1 cellular context compared by ENCODE assay signal in the genomic region with DNA sequence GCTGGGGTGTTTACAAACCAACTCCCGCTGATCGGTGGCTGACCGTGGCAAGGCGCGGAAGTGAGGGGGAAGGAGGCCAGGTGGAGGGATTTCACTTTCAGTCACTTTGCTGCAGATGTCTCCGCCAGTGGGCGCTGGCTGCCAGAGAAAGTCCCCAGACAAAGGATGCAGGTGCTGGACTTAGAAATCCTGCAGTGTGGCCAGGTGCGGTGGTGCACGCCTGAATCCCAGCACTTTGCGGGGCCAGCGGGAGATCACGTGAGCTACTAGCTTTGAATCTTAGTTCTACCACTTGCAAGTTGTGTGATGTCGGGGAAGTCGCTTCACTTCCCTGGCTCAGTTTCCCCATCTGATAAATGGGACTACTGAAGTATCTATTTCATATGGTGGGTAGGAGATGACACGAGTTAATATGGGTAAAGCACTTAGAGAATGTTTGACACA.
TF ChIP-seq lines count a peak whose summit lies in the region.

No MANE protein-coding gene starts in this region.

TF ChIP-seq in HepG2, 621 proteins besides CTCF, POLR2A, EP300 and RAD21 (continued from another document and continues in another):
- TF ChIP-seq, protein P1, sequence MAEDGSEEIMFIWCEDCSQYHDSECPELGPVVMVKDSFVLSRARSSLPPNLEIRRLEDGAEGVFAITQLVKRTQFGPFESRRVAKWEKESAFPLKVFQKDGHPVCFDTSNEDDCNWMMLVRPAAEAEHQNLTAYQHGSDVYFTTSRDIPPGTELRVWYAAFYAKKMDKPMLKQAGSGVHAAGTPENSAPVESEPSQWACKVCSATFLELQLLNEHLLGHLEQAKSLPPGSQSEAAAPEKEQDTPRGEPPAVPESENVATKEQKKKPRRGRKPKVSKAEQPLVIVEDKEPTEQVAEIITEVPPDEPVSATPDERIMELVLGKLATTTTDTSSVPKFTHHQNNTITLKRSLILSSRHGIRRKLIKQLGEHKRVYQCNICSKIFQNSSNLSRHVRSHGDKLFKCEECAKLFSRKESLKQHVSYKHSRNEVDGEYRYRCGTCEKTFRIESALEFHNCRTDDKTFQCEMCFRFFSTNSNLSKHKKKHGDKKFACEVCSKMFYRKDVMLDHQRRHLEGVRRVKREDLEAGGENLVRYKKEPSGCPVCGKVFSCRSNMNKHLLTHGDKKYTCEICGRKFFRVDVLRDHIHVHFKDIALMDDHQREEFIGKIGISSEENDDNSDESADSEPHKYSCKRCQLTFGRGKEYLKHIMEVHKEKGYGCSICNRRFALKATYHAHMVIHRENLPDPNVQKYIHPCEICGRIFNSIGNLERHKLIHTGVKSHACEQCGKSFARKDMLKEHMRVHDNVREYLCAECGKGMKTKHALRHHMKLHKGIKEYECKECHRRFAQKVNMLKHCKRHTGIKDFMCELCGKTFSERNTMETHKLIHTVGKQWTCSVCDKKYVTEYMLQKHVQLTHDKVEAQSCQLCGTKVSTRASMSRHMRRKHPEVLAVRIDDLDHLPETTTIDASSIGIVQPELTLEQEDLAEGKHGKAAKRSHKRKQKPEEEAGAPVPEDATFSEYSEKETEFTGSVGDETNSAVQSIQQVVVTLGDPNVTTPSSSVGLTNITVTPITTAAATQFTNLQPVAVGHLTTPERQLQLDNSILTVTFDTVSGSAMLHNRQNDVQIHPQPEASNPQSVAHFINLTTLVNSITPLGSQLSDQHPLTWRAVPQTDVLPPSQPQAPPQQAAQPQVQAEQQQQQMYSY (CRISPR knock-in tag; IDR thresholded peaks at IDR 0.05), result no peak
- TF ChIP-seq ZNF703 (CRISPR knock-in tag; IDR thresholded peaks at IDR 0.05; ENCODE audit: borderline replicate concordance), result no peak
- no peak for TF ChIP-seq ZNF484 (CRISPR knock-in tag; IDR thresholded peaks at IDR 0.05; ENCODE audit: borderline replicate concordance, low read depth)
- TF ChIP-seq SRY (CRISPR knock-in tag; IDR thresholded peaks at IDR 0.05), result no peak
- no peak for TF ChIP-seq ZNF564 (CRISPR knock-in tag; IDR thresholded peaks at IDR 0.05)
- no peak for TF ChIP-seq SMARCE1 (IDR thresholded peaks at IDR 0.05; ENCODE audit: borderline replicate concordance)
- no peak for TF ChIP-seq TBX2 (CRISPR knock-in tag; IDR thresholded peaks at IDR 0.05; ENCODE audit: borderline replicate concordance)
- TF ChIP-seq, protein P2, sequence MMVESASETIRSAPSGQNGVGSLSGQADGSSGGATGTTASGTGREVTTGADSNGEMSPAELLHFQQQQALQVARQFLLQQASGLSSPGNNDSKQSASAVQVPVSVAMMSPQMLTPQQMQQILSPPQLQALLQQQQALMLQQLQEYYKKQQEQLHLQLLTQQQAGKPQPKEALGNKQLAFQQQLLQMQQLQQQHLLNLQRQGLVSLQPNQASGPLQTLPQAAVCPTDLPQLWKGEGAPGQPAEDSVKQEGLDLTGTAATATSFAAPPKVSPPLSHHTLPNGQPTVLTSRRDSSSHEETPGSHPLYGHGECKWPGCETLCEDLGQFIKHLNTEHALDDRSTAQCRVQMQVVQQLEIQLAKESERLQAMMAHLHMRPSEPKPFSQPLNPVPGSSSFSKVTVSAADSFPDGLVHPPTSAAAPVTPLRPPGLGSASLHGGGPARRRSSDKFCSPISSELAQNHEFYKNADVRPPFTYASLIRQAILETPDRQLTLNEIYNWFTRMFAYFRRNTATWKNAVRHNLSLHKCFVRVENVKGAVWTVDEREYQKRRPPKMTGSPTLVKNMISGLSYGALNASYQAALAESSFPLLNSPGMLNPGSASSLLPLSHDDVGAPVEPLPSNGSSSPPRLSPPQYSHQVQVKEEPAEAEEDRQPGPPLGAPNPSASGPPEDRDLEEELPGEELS (CRISPR knock-in tag; IDR thresholded peaks at IDR 0.05), result no peak; the same call in none of the 2 replicates
- no peak for TF ChIP-seq ZBTB20 (CRISPR knock-in tag; IDR thresholded peaks at IDR 0.05; ENCODE audit: borderline replicate concordance, low read depth)
- TF ChIP-seq, protein P3, sequence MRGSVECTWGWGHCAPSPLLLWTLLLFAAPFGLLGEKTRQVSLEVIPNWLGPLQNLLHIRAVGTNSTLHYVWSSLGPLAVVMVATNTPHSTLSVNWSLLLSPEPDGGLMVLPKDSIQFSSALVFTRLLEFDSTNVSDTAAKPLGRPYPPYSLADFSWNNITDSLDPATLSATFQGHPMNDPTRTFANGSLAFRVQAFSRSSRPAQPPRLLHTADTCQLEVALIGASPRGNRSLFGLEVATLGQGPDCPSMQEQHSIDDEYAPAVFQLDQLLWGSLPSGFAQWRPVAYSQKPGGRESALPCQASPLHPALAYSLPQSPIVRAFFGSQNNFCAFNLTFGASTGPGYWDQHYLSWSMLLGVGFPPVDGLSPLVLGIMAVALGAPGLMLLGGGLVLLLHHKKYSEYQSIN (CRISPR knock-in tag; IDR thresholded peaks at IDR 0.05; ENCODE audit: borderline replicate concordance), result no peak
- TF ChIP-seq MAFK (conservative IDR thresholded peaks at IDR 0.05 in 1 of 2, IDR thresholded peaks at IDR 0.05 in 1 of 2; ENCODE audit: low read length in 2 of 2), result no peak
- peak; percentile 56 for TF ChIP-seq KAT8 (CRISPR knock-in tag; IDR thresholded peaks at IDR 0.05)
- TF ChIP-seq, protein P4, sequence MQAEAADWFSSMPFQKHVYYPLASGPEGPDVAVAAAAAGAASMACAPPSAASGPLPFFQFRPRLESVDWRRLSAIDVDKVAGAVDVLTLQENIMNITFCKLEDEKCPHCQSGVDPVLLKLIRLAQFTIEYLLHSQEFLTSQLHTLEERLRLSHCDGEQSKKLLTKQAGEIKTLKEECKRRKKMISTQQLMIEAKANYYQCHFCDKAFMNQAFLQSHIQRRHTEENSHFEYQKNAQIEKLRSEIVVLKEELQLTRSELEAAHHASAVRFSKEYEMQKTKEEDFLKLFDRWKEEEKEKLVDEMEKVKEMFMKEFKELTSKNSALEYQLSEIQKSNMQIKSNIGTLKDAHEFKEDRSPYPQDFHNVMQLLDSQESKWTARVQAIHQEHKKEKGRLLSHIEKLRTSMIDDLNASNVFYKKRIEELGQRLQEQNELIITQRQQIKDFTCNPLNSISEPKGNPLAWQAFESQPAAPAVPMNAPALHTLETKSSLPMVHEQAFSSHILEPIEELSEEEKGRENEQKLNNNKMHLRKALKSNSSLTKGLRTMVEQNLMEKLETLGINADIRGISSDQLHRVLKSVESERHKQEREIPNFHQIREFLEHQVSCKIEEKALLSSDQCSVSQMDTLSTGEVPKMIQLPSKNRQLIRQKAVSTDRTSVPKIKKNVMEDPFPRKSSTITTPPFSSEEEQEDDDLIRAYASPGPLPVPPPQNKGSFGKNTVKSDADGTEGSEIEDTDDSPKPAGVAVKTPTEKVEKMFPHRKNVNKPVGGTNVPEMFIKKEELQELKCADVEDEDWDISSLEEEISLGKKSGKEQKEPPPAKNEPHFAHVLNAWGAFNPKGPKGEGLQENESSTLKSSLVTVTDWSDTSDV (CRISPR knock-in tag; IDR thresholded peaks at IDR 0.05), result no peak
- TF ChIP-seq MLLT10 (CRISPR knock-in tag; IDR thresholded peaks at IDR 0.05), result no peak
- no peak for TF ChIP-seq ZNF326 (CRISPR knock-in tag; IDR thresholded peaks at IDR 0.05; ENCODE audit: borderline replicate concordance)
- TF ChIP-seq ZNF589 (CRISPR knock-in tag; conservative IDR thresholded peaks at IDR 0.05), result no peak
- TF ChIP-seq KDM2A (CRISPR knock-in tag; IDR thresholded peaks at IDR 0.05; ENCODE audit: borderline replicate concordance, low read depth), result peak; percentile 56; the same call in 1 of the 2 replicates
- TF ChIP-seq, protein P5, sequence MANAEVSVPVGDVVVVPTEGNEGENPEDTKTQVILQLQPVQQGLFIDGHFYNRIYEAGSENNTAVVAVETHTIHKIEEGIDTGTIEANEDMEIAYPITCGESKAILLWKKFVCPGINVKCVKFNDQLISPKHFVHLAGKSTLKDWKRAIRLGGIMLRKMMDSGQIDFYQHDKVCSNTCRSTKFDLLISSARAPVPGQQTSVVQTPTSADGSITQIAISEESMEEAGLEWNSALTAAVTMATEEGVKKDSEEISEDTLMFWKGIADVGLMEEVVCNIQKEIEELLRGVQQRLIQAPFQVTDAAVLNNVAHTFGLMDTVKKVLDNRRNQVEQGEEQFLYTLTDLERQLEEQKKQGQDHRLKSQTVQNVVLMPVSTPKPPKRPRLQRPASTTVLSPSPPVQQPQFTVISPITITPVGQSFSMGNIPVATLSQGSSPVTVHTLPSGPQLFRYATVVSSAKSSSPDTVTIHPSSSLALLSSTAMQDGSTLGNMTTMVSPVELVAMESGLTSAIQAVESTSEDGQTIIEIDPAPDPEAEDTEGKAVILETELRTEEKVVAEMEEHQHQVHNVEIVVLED (CRISPR knock-in tag; IDR thresholded peaks at IDR 0.05; ENCODE audit: borderline replicate concordance), result no peak
- no peak for TF ChIP-seq NCOA2 (CRISPR knock-in tag; IDR thresholded peaks at IDR 0.05)
- TF ChIP-seq, protein P6, sequence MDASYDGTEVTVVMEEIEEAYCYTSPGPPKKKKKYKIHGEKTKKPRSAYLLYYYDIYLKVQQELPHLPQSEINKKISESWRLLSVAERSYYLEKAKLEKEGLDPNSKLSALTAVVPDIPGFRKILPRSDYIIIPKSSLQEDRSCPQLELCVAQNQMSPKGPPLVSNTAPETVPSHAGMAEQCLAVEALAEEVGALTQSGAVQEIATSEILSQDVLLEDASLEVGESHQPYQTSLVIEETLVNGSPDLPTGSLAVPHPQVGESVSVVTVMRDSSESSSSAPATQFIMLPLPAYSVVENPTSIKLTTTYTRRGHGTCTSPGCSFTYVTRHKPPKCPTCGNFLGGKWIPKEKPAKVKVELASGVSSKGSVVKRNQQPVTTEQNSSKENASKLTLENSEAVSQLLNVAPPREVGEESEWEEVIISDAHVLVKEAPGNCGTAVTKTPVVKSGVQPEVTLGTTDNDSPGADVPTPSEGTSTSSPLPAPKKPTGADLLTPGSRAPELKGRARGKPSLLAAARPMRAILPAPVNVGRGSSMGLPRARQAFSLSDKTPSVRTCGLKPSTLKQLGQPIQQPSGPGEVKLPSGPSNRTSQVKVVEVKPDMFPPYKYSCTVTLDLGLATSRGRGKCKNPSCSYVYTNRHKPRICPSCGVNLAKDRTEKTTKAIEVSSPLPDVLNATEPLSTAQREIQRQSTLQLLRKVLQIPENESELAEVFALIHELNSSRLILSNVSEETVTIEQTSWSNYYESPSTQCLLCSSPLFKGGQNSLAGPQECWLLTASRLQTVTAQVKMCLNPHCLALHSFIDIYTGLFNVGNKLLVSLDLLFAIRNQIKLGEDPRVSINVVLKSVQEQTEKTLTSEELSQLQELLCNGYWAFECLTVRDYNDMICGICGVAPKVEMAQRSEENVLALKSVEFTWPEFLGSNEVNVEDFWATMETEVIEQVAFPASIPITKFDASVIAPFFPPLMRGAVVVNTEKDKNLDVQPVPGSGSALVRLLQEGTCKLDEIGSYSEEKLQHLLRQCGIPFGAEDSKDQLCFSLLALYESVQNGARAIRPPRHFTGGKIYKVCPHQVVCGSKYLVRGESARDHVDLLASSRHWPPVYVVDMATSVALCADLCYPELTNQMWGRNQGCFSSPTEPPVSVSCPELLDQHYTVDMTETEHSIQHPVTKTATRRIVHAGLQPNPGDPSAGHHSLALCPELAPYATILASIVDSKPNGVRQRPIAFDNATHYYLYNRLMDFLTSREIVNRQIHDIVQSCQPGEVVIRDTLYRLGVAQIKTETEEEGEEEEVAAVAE (CRISPR knock-in tag; IDR thresholded peaks at IDR 0.05; ENCODE audit: borderline replicate concordance), result no peak
- no peak for TF ChIP-seq HES4 (CRISPR knock-in tag; IDR thresholded peaks at IDR 0.05; ENCODE audit: borderline replicate concordance)
- no peak for TF ChIP-seq PAF1 (CRISPR knock-in tag; IDR thresholded peaks at IDR 0.05)
- TF ChIP-seq, protein P7, sequence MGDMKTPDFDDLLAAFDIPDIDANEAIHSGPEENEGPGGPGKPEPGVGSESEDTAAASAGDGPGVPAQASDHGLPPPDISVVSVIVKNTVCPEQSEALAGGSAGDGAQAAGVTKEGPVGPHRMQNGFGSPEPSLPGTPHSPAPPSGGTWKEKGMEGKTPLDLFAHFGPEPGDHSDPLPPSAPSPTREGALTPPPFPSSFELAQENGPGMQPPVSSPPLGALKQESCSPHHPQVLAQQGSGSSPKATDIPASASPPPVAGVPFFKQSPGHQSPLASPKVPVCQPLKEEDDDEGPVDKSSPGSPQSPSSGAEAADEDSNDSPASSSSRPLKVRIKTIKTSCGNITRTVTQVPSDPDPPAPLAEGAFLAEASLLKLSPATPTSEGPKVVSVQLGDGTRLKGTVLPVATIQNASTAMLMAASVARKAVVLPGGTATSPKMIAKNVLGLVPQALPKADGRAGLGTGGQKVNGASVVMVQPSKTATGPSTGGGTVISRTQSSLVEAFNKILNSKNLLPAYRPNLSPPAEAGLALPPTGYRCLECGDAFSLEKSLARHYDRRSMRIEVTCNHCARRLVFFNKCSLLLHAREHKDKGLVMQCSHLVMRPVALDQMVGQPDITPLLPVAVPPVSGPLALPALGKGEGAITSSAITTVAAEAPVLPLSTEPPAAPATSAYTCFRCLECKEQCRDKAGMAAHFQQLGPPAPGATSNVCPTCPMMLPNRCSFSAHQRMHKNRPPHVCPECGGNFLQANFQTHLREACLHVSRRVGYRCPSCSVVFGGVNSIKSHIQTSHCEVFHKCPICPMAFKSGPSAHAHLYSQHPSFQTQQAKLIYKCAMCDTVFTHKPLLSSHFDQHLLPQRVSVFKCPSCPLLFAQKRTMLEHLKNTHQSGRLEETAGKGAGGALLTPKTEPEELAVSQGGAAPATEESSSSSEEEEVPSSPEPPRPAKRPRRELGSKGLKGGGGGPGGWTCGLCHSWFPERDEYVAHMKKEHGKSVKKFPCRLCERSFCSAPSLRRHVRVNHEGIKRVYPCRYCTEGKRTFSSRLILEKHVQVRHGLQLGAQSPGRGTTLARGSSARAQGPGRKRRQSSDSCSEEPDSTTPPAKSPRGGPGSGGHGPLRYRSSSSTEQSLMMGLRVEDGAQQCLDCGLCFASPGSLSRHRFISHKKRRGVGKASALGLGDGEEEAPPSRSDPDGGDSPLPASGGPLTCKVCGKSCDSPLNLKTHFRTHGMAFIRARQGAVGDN (CRISPR knock-in tag; IDR thresholded peaks at IDR 0.05), result peak; percentile 66
- no peak for TF ChIP-seq RBM22 (optimal IDR thresholded peaks at IDR 0.05; ENCODE audit: low read length)
- TF ChIP-seq, protein P8, sequence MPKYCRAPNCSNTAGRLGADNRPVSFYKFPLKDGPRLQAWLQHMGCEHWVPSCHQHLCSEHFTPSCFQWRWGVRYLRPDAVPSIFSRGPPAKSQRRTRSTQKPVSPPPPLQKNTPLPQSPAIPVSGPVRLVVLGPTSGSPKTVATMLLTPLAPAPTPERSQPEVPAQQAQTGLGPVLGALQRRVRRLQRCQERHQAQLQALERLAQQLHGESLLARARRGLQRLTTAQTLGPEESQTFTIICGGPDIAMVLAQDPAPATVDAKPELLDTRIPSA (CRISPR knock-in tag; IDR thresholded peaks at IDR 0.05; ENCODE audit: borderline replicate concordance), result no peak
- 0 out of 2 replicates have a peak, but pooled peaks have one; percentile 59 for TF ChIP-seq TOE1 (CRISPR knock-in tag; IDR thresholded peaks at IDR 0.05)
- TF ChIP-seq ZNF567 (CRISPR knock-in tag; IDR thresholded peaks at IDR 0.05; ENCODE audit: borderline replicate concordance), result no peak
- no peak for TF ChIP-seq CREM (IDR thresholded peaks at IDR 0.05)
- no peak for TF ChIP-seq CREM (CRISPR knock-in tag; IDR thresholded peaks at IDR 0.05)
- TF ChIP-seq ZNF563 (CRISPR knock-in tag; IDR thresholded peaks at IDR 0.05), result 0 out of 2 replicates have a peak, but pooled peaks have one; percentile 48
- TF ChIP-seq ZNF780A (CRISPR knock-in tag; IDR thresholded peaks at IDR 0.05), result no peak
- TF ChIP-seq SUZ12 (IDR thresholded peaks at IDR 0.05; ENCODE audit: low read depth, low read length), result 0 out of 2 replicates have a peak, but pooled peaks have one; percentile 6
- no peak for TF ChIP-seq CCDC6 (CRISPR knock-in tag; IDR thresholded peaks at IDR 0.05)
- TF ChIP-seq NFATC3 (CRISPR knock-in tag; IDR thresholded peaks at IDR 0.05), result no peak
- TF ChIP-seq ZNF282 (IDR thresholded peaks at IDR 0.05; ENCODE audit: partially characterized antibody), result no peak
- TF ChIP-seq MAF1 (CRISPR knock-in tag; IDR thresholded peaks at IDR 0.05; ENCODE audit: borderline replicate concordance), result no peak
- no peak for TF ChIP-seq ZNF558 (CRISPR knock-in tag; IDR thresholded peaks at IDR 0.05; ENCODE audit: borderline replicate concordance)
